8 cellular contexts compared by ENCODE assay signal in genomic region chr7:112452102-112452888, GRCh38. TPM values are rescaled to one million over a fixed set of nuclear protein-coding genes. Genes with fewer than 3 reads are reported as not detected.
DNase-seq lines count a peak whose midpoint lies in the region; ATAC-seq, FAIRE-seq and TF ChIP-seq lines count a peak whose summit lies in the region.

No MANE protein-coding gene starts in this region.

- peaks cover 38% of the 10 kb centered on the region for H3K4me1 Mint-ChIP-seq in activated T-helper 2 cell treated with anti-CD3 and anti-CD28 coated beads, Interferon-gamma antibody, Interleukin-2, Interleukin-4, amounts not matched to agents 10 μg/mL and 5 μg/mL and 100 μg/mL, durations not matched to agents 14 hours and 24 hours and 36 hours (ENCODE audit: low read depth)

- H3K4me3 ChIP-seq in heart left ventricle = peak overlapping the region; percentile 73 to 99 (median 86)
- H3K4me3 ChIP-seq in pancreas = peak overlapping the region; percentile 4 to 99 (median 94)

- no peak for TF ChIP-seq POLR2A in heart left ventricle (IDR thresholded peaks at IDR 0.05)

- peaks cover 28% of the 10 kb centered on the region for H3K36me3 Mint-ChIP-seq in activated T-helper 2 cell treated with anti-CD3 and anti-CD28 coated beads, Interferon-gamma antibody, Interleukin-2, Interleukin-4, amounts not matched to agents 10 μg/mL and 5 μg/mL and 100 μg/mL, durations not matched to agents 14 hours and 24 hours and 36 hours (ENCODE audit: low read depth)

- H3K4me3 Mint-ChIP-seq in activated T-helper 2 cell treated with anti-CD3 and anti-CD28 coated beads, Interferon-gamma antibody, Interleukin-2, Interleukin-4, amounts not matched to agents 10 μg/mL and 5 μg/mL and 100 μg/mL, durations not matched to agents 14 hours and 24 hours and 36 hours (ENCODE audit: low read depth) = peak overlapping the region; percentile 97

- no peaks in the 10 kb centered on the region for H3K27me3 ChIP-seq in heart left ventricle
- H3K27me3 ChIP-seq in pancreas = no peaks in the 10 kb centered on the region

- H3K36me3 ChIP-seq in heart left ventricle (peaks cover 0 to 23% (median 19%) of the 10 kb centered on the region in 9 donors), pancreas (peaks cover 0 to 18% (median 8%) of the 10 kb centered on the region in 3 donors)

- TF ChIP-seq CTCF in heart left ventricle (IDR thresholded peaks at IDR 0.05) = no peak
- no peak for TF ChIP-seq CTCF in pancreas (IDR thresholded peaks at IDR 0.05)

- 2 to 15% (median 12%) methylated on average over 7 of the region's 7 CpGs for WGBS in heart left ventricle, 4 donors
- WGBS in pancreas, 2 donors = 10 to 18% methylated on average over 7 of the region's 7 CpGs

- FAIRE-seq in pancreas (lab: Jason Lieb, UNC) = no peak

- no peaks in the 10 kb centered on the region for H3K9me3 Mint-ChIP-seq in activated T-helper 2 cell treated with anti-CD3 and anti-CD28 coated beads, Interferon-gamma antibody, Interleukin-2, Interleukin-4, amounts not matched to agents 10 μg/mL and 5 μg/mL and 100 μg/mL, durations not matched to agents 14 hours and 24 hours and 36 hours

- H3K27ac ChIP-seq in heart left ventricle (peak overlapping the region; percentile 90 to 100 (median 97)), pancreas (peak overlapping the region; percentile 98 to 99 (median 98))

- DNase-seq in EL (peak; percentile 38), Kasumi-1 (lab: John Stamatoyannopoulos, UW) (peak; percentile 66 to 83), heart left ventricle (peak in 4 of 5 donors; percentile 44 to 66 (median 52)), pancreas (peak in 1 of 6 donors; percentile 35), cerebellum (ENCODE audit: low spot score) (no peak)
- DNase-seq in activated T-helper 2 cell treated with anti-CD3 and anti-CD28 coated beads, Interferon-gamma antibody, Interleukin-2, Interleukin-4, amounts not matched to agents 10 μg/mL and 5 μg/mL and 100 μg/mL, durations not matched to agents 14 hours and 24 hours and 36 hours (ENCODE audit: low spot score) = no peak

- no peaks in the 10 kb centered on the region for H3K27me3 Mint-ChIP-seq in activated T-helper 2 cell treated with anti-CD3 and anti-CD28 coated beads, Interferon-gamma antibody, Interleukin-2, Interleukin-4, amounts not matched to agents 10 μg/mL and 5 μg/mL and 100 μg/mL, durations not matched to agents 14 hours and 24 hours and 36 hours (ENCODE audit: low read depth)

- peaks cover 4 to 49% (median 30%) of the 10 kb centered on the region in 12 donors for H3K4me1 ChIP-seq in heart left ventricle
- H3K4me1 ChIP-seq in pancreas = peaks cover 10 to 32% (median 30%) of the 10 kb centered on the region in 3 donors

- H3K9me3 ChIP-seq in heart left ventricle = no peaks in the 10 kb centered on the region
- no peaks in the 10 kb centered on the region for H3K9me3 ChIP-seq in pancreas

- peak overlapping the region; percentile 76 for H3K27ac Mint-ChIP-seq in activated T-helper 2 cell treated with anti-CD3 and anti-CD28 coated beads, Interferon-gamma antibody, Interleukin-2, Interleukin-4, amounts not matched to agents 10 μg/mL and 5 μg/mL and 100 μg/mL, durations not matched to agents 14 hours and 24 hours and 36 hours

- ATAC-seq in heart left ventricle (peak in 2 of 4 donors; percentile 2 to 7), pancreas (peak in 1 of 4 donors; percentile 1), GM18870 (IDR thresholded peaks at IDR 0.05; ENCODE audit: unreplicated experiment) (no peak), GM21825 (IDR thresholded peaks at IDR 0.05; ENCODE audit: unreplicated experiment) (no peak)

- intact Hi-C loops in activated T-helper 2 cell treated with anti-CD3 and anti-CD28 coated beads, Interferon-gamma antibody, Interleukin-2, Interleukin-4, amounts not matched to agents 10 μg/mL and 5 μg/mL and 100 μg/mL, durations not matched to agents 14 hours and 24 hours and 36 hours (cut with micrococcal nuclease) = loop anchor here (5.0 to 10.0 kb wide), 3 partner anchors 340 to 1357 kb away; partner anchors contain the start of genes LRRN3, SMIM30 and TMEM168
- intact Hi-C loops in heart left ventricle (cut with DNase I) (loop anchor here in 1 of 10 donors (5.0 kb wide), 1 partner anchor 245 kb away; the partner anchor contains the start of genes DOCK4 and ZNF277), pancreas (cut with DNase I) (no loop called here)

RNA-seq across cellular contexts. Expression of gene IFRD1, which starts 2.0 kb away (rescaled TPM):
- total RNA-seq in activated T-helper 2 cell treated with anti-CD3 and anti-CD28 coated beads, Interferon-gamma antibody, Interleukin-2, Interleukin-4, amounts not matched to agents 10 μg/mL and 5 μg/mL and 100 μg/mL, durations not matched to agents 14 hours and 24 hours and 36 hours = 49.5 and 51.7 TPM in 2 replicates
- total RNA-seq in heart left ventricle (10 to 100 TPM; 11.3 to 50.6 (median 26.3) TPM), pancreas (100 to 1,000 TPM in 2 of 6 donors, 10 to 100 TPM in 4; 44.7 to 141 (median 72.6) TPM), cerebellum (70.8 TPM)
- polyA plus RNA-seq in heart left ventricle (10 to 100 TPM; 36.2 to 74.7 TPM), pancreas (100 to 1,000 TPM in 1 of 2 donors, 10 to 100 TPM in 1; 45.3 to 102 TPM)

RNA-seq across cellular contexts. Expression of gene LSMEM1, which starts 28.5 kb away (rescaled TPM):
- 1.3 and 2.4 TPM in 2 replicates for total RNA-seq in activated T-helper 2 cell treated with anti-CD3 and anti-CD28 coated beads, Interferon-gamma antibody, Interleukin-2, Interleukin-4, amounts not matched to agents 10 μg/mL and 5 μg/mL and 100 μg/mL, durations not matched to agents 14 hours and 24 hours and 36 hours
- 1 to 10 TPM; 1.3 to 7.3 (median 2.7) TPM for total RNA-seq in heart left ventricle
- polyA plus RNA-seq in heart left ventricle = 1 to 10 TPM in 1 of 2 donors, under 1 TPM in 1; 0.40 to 4.0 TPM
- 1 to 10 TPM in 5 of 6 donors, under 1 TPM in 1; 0.88 to 6.4 (median 2.1) TPM for total RNA-seq in pancreas
- 1 to 10 TPM; 7.0 to 8.1 TPM for polyA plus RNA-seq in pancreas
- total RNA-seq in cerebellum = 1.3 TPM

Comparison
In these comparisons a context has a peak if more than half of its experiments do, and no peak if none do; other contexts are left out.
1. DNase-seq: peak in EL (single experiment), Kasumi-1 (2 of 2) and heart left ventricle (4 of 5); none in activated T-helper 2 cell treated with anti-CD3 and anti-CD28 coated beads, Interferon-gamma antibody, Interleukin-2, Interleukin-4, amounts not matched to agents 10 μg/mL and 5 μg/mL and 100 μg/mL, durations not matched to agents 14 hours and 24 hours and 36 hours (single experiment) and cerebellum (single experiment).